In the genomic region with DNA sequence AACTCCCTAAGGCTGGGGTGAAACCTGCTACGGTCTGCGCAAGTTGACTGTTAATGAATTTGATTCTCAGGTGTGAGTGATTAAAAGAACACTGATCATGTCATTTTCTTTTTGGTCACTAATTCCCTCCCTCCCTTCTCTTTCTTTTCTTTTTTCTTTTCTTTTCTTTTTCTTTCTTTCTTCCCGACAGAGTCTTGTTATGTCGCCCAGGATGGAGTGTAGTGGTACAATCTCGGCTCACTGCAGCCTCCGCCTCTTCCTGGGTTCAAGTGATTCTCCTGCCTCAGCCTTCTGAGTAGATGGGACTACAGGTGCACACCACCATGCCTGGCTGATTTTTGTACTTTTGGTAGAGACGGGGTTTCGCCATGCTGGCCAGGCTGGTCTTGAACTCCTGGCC, we compare ENCODE assay signal across 9 cellular contexts. TPM values are rescaled to one million over a fixed set of nuclear protein-coding genes. Genes with fewer than 3 reads are reported as not detected.
DNase-seq lines count a peak whose midpoint lies in the region; ATAC-seq, FAIRE-seq and TF ChIP-seq lines count a peak whose summit lies in the region.
"Had no signal": no experiment of that assay in that cellular context is flagged by ENCODE, and none has a peak within 500 bp of the region (broad histone marks: within the 10 kb centered on the region; RNA-seq: fewer than 3 reads in every experiment).

No MANE protein-coding gene starts in this region.

- H3K9me3 ChIP-seq in right cardiac atrium (ENCODE audit: control insufficient read depth, low read length) (no peaks in the 10 kb centered on the region), K562 (replicated peaks; ENCODE audit: control insufficient read depth, insufficient read depth, low read depth, low read length) (no peaks in the 10 kb centered on the region), mononuclear cell (ENCODE audit: low read depth, low read length) (no peaks in the 10 kb centered on the region), uterus (no peaks in the 10 kb centered on the region)

- no peak for TF ChIP-seq EP300 in K562 (IDR thresholded peaks at IDR 0.05; ENCODE audit: low read length)

- in situ Hi-C loops in K562 (cut with MboI), result no loop called here

- H3K27ac ChIP-seq in right cardiac atrium (ENCODE audit: low read length), result peak overlapping the region; percentile 83
- peak overlapping the region; percentile 90 for H3K27ac ChIP-seq in K562 (ENCODE audit: extremely low read depth, low read depth, low read length)
- peak overlapping the region; percentile 74 to 89 for H3K27ac ChIP-seq in uterus

- peak overlapping the region; percentile 92 for H3K4me2 ChIP-seq in K562 (ENCODE audit: insufficient read depth, low read length)

- POLR2A ChIA-PET in K562 (lab: Yijun Ruan, JAX) (interaction anchor here (1.0 to 1.6 kb wide), 3 partner anchors 10 to 39 kb away, joined by 3 read pairs; no protein-coding TSS in a partner anchor), WTC11 (lab: Charles Lee) (no interaction called here)

- H3K36me3 Mint-ChIP-seq in WTC11, result no peaks in the 10 kb centered on the region

- H3K27me3 Mint-ChIP-seq in WTC11 (ENCODE audit: low read depth), result no peaks in the 10 kb centered on the region

- H3K27ac Mint-ChIP-seq in WTC11, result no peak overlapping the region; the same call in 1 of the 2 replicates

- no peaks in the 10 kb centered on the region for H3K27me3 ChIP-seq in right cardiac atrium (ENCODE audit: control insufficient read depth, insufficient read depth)
- H3K27me3 ChIP-seq in K562 (ENCODE audit: control insufficient read depth in 2 of 2, insufficient read depth in 2 of 2, low read length in 2 of 2), result no peaks in the 10 kb centered on the region
- no peaks in the 10 kb centered on the region for H3K27me3 ChIP-seq in mononuclear cell (ENCODE audit: insufficient read depth, low read length)
- H3K27me3 ChIP-seq in uterus, result no peaks in the 10 kb centered on the region

- WGBS in right cardiac atrium, result 65% methylated on average over 8 of the region's 8 CpGs
- 11% methylated on average over 6 of the region's 8 CpGs for WGBS in K562 (ENCODE audit: insufficient coverage, low coverage, missing lambda C conversion rate)

- peak overlapping the region; percentile 47 for H2AFZ ChIP-seq in K562 (ENCODE audit: low read depth, low read length)

- CTCF ChIA-PET in K562 (lab: Yijun Ruan, JAX; ENCODE audit: low intra/inter-chr PET ratio) (no interaction called here), WTC11 (lab: Charles Lee) (no interaction called here)

- DNase-seq in right cardiac atrium (no peak), left cardiac atrium (no peak), K562 (ENCODE audit: extremely low read depth in 1 of 4, low spot score in 3 of 4) (no peak), uterus (no peak), WTC11 (ENCODE audit: low spot score) (no peak), kidney glomerular epithelial cell (lab: John Stamatoyannopoulos, UW) (no peak)
- DNase-seq: NCI-H2081 had no signal

- BruUV-seq in K562 (replicated peaks; lab: Mats Ljungman, UMichigan), result no TSS peak

- intact Hi-C loops in right cardiac atrium (cut with DNase I) (no loop called here), left cardiac atrium (cut with DNase I) (no loop called here), K562 (cut with micrococcal nuclease) (loop anchor here (2.0 to 5.0 kb wide), 2 partner anchors 47 to 823 kb away; no protein-coding TSS in a partner anchor), uterus (cut with DNase I; ENCODE audit: low total_unique reads) (no loop called here)

- no peaks in the 10 kb centered on the region for H3K9me3 Mint-ChIP-seq in WTC11

- peaks cover 49% of the 10 kb centered on the region for H3K36me3 ChIP-seq in K562 (ENCODE audit: control insufficient read depth, insufficient read depth, low read length)
- no peaks in the 10 kb centered on the region for H3K36me3 ChIP-seq in uterus

- TF ChIP-seq CTCF in K562 (IDR thresholded peaks at IDR 0.05 in 2 of 3, conservative IDR thresholded peaks at IDR 0.05 in 1 of 3; ENCODE audit: insufficient read depth in 2 of 3, low read depth in 1 of 3, low read length in 3 of 3) (no peak), uterus (IDR thresholded peaks at IDR 0.05) (no peak), WTC11 (IDR thresholded peaks at IDR 0.05) (no peak)

- H3K79me2 ChIP-seq in K562 (ENCODE audit: control insufficient read depth, insufficient read depth, low read length), result peaks cover 78% of the 10 kb centered on the region

- TF ChIP-seq RAD21 in K562 (CRISPR knock-in tag; conservative IDR thresholded peaks at IDR 0.05 in 1 of 2, IDR thresholded peaks at IDR 0.05 in 1 of 2), result no peak

- H4K20me1 ChIP-seq in K562 (replicated peaks; ENCODE audit: control insufficient read depth, insufficient read depth, low read length), result no peaks in the 10 kb centered on the region; the same call in 1 of the 2 replicates

- peaks cover 61% of the 10 kb centered on the region for H3K4me1 Mint-ChIP-seq in WTC11

- H3K4me1 ChIP-seq in right cardiac atrium (ENCODE audit: control insufficient read depth, insufficient read depth, low read length), result peaks cover 5% of the 10 kb centered on the region
- H3K4me1 ChIP-seq in K562 (replicated peaks in 1 of 2; ENCODE audit: control insufficient read depth in 2 of 2, insufficient read depth in 2 of 2, low read length in 2 of 2), result peaks cover 3 to 15% of the 10 kb centered on the region in 2 experiments; a peak in 3 of 5 replicates
- peaks cover 44% of the 10 kb centered on the region for H3K4me1 ChIP-seq in mononuclear cell (ENCODE audit: insufficient read depth, low read length)
- peaks cover 0 to 25% of the 10 kb centered on the region in 2 donors for H3K4me1 ChIP-seq in uterus

- no peak for FAIRE-seq in K562 (lab: Jason Lieb, UNC)

- H3K9ac ChIP-seq in K562 (ENCODE audit: insufficient read depth in 1 of 2, low read depth in 2 of 2, low read length in 2 of 2), result peak overlapping the region in 1 of 2 experiments; percentile 88; a peak in 3 of 4 replicates

- TF ChIP-seq POLR2A in K562 (conservative IDR thresholded peaks at IDR 0.05) (no peak), uterus (IDR thresholded peaks at IDR 0.05) (no peak)

- no peaks in the 10 kb centered on the region for H3K9me1 ChIP-seq in K562 (ENCODE audit: control insufficient read depth, insufficient read depth, low read length)

- no peak for ATAC-seq in right cardiac atrium
- ATAC-seq in left cardiac atrium, result no peak
- peak; percentile 11; the same call in 2 of the 3 replicates for ATAC-seq in K562
- no peak for ATAC-seq in GM18517 (IDR thresholded peaks at IDR 0.05; ENCODE audit: unreplicated experiment)
- no peak for ATAC-seq in WTC11

- H3K4me3 Mint-ChIP-seq in WTC11, result no peak overlapping the region

- H3K4me3 ChIP-seq in right cardiac atrium (ENCODE audit: low read length), result peak overlapping the region; percentile 99
- H3K4me3 ChIP-seq in K562, result peak overlapping the region; percentile 57
- H3K4me3 ChIP-seq in mononuclear cell (ENCODE audit: low read length), result peak overlapping the region; percentile 72
- H3K4me3 ChIP-seq in uterus, result peak overlapping the region; percentile 39 to 42

TF ChIP-seq in K562, 482 proteins besides CTCF, POLR2A, EP300 and RAD21 (continues in another document):
- TF ChIP-seq MIER1 (IDR thresholded peaks at IDR 0.05; ENCODE audit: low read depth) (no peak), TOE1 (IDR thresholded peaks at IDR 0.05; ENCODE audit: borderline replicate concordance) (0 out of 2 replicates have a peak, but pooled peaks have one; percentile 8), TOE1 (CRISPR knock-in tag; IDR thresholded peaks at IDR 0.05; ENCODE audit: borderline replicate concordance, low read depth) (no peak)

TF ChIP-seq in WTC11, 78 proteins besides CTCF, POLR2A, EP300 and RAD21:
- TF ChIP-seq, protein P1, sequence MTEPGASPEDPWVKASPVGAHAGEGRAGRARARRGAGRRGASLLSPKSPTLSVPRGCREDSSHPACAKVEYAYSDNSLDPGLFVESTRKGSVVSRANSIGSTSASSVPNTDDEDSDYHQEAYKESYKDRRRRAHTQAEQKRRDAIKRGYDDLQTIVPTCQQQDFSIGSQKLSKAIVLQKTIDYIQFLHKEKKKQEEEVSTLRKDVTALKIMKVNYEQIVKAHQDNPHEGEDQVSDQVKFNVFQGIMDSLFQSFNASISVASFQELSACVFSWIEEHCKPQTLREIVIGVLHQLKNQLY (CRISPR knock-in tag; IDR thresholded peaks at IDR 0.05), result no peak
- TF ChIP-seq RORB (CRISPR knock-in tag; IDR thresholded peaks at IDR 0.05) (no peak), ZNF317 (CRISPR knock-in tag; IDR thresholded peaks at IDR 0.05; ENCODE audit: borderline replicate concordance, low read depth) (no peak)

RNA-seq across cellular contexts. Expression of a gene that starts 2.6 kb away (rescaled TPM):
- total RNA-seq in right cardiac atrium (100 to 1,000 TPM in 1 of 4 donors, 10 to 100 TPM in 3; 46.7 to 120 (median 83.4) TPM), left cardiac atrium (100 to 1,000 TPM; 173 to 212 TPM), K562 (2014; rRNA removed) (395 and 406 TPM in 2 replicates), K562 (2014; rRNA removed; fragmentation: Illumina TruSeq; extraction: Trizol) (699 and 816 TPM in 2 replicates), K562 (2015; rRNA removed; fragmentation: Illumina TruSeq; extraction: Trizol) (445 and 472 TPM in 2 replicates), K562 (2021) (407 and 423 TPM in 2 replicates), mononuclear cell (653 TPM), uterus (100 to 1,000 TPM; 101 to 281 (median 187) TPM), WTC11 (2021) (1.1 to 2.1 TPM (median 1.7 TPM) in 3 replicates)
- polyA plus RNA-seq in right cardiac atrium (139 TPM), K562 (2011; rRNA removed) (560 and 820 TPM in 2 replicates), K562 (2014; fragmentation: Illumina TruSeq; extraction: Trizol) (603 and 620 TPM in 2 replicates), K562 (2014; fragmentation: Nextera tagmentation; extraction: Ambion mirVana) (1,000 to 10,000 TPM in 1 of 2 experiments, 100 to 1,000 TPM in 1; 940 to 1,298 TPM), K562 (2014; rRNA removed) (529 and 544 TPM in 2 replicates)
- total RNA-seq in K562 (2011; cell fraction: chromatin; rRNA removed; ENCODE audit: low replicate concordance), result 84.5 and 286 TPM in 2 replicates
- 63.2 and 89.4 TPM in 2 replicates for total RNA-seq in K562 (2011; cell fraction: nucleolus; rRNA removed)
- 161 and 202 TPM in 2 replicates for total RNA-seq in K562 (2011; cell fraction: nucleoplasm; rRNA removed)
- polyA plus RNA-seq in K562 (2011; cell fraction: cytosol; rRNA removed), result 136 and 244 TPM in 2 replicates
- polyA plus RNA-seq in K562 (2011; cell fraction: nucleus; rRNA removed), result 168 and 258 TPM in 2 replicates
- polyA plus RNA-seq in K562 (2012), result 427 and 491 TPM in 2 replicates
- polyA minus RNA-seq in K562 (2011; rRNA and poly(A)+ RNA removed), result 415 and 433 TPM in 2 replicates
- polyA minus RNA-seq in K562 (2011; cell fraction: cytosol; rRNA and poly(A)+ RNA removed), result 143 and 163 TPM in 2 replicates
- 111 and 232 TPM in 2 replicates for polyA minus RNA-seq in K562 (2011; cell fraction: nucleus; rRNA and poly(A)+ RNA removed)

Comparison
In these comparisons a context has a peak if more than half of its experiments do, and no peak if none do; other contexts are left out.
1. H3K4me3 ChIP-seq: peak in every context shown above with its lines; median percentile 99 in right cardiac atrium; 72 in mononuclear cell; 57 in K562; 40 in uterus.
2. RNA of a gene that starts 2.6 kb away (total RNA-seq): 653 TPM in mononuclear cell (single experiment), 63.2 to 816 TPM in K562, 173 to 212 TPM in left cardiac atrium, 101 to 281 TPM in uterus and 46.7 to 120 TPM in right cardiac atrium; 1.1 to 2.1 TPM in WTC11; every median in the first group is over 10 times any median in the second.
3. Peak in every context shown above with its lines, with median percentiles within 50 percentile points of each other: H3K27ac ChIP-seq.